ENCODE assay signal across 26 cellular contexts in genomic region chr11:409600-410471, GRCh38. TPM values are rescaled to one million over a fixed set of nuclear protein-coding genes. Genes with fewer than 3 reads are reported as not detected.
DNase-seq lines count a peak whose midpoint lies in the region; ATAC-seq and TF ChIP-seq lines count a peak whose summit lies in the region.
"Had no signal": no experiment of that assay in that cellular context is flagged by ENCODE, and none has a peak within 500 bp of the region (broad histone marks: within the 10 kb centered on the region; RNA-seq: fewer than 3 reads in every experiment).

No MANE protein-coding gene starts in this region.

- H3K36me3 Mint-ChIP-seq in activated naive CD8-positive, alpha-beta T cell treated with anti-CD3 and anti-CD28 coated beads, Interleukin-2, amount 10 ng/mL, durations not matched to agents 7 days and 5 days, result peaks cover 8% of the 10 kb centered on the region
- no peaks in the 10 kb centered on the region for H3K36me3 Mint-ChIP-seq in activated naive CD8-positive, alpha-beta T cell treated with anti-CD3 and anti-CD28 coated beads for 36 hours
- H3K36me3 Mint-ChIP-seq in T-helper 17 cell (ENCODE audit: low read depth) (peaks cover 6% of the 10 kb centered on the region), progenitor cell of endocrine pancreas (ENCODE audit: insufficient read depth) (peaks cover 2% of the 10 kb centered on the region)
- H3K36me3 Mint-ChIP-seq in activated T-cell treated with anti-CD3 and anti-CD28 coated beads, Interleukin-2, amount 50 U/mL, for 24 hours (ENCODE audit: low read depth), result no peaks in the 10 kb centered on the region
- H3K36me3 Mint-ChIP-seq: T-cell had no signal

- DNase-seq in activated naive CD8-positive, alpha-beta T cell treated with anti-CD3 and anti-CD28 coated beads, Interleukin-2, amount 10 ng/mL, durations not matched to agents 7 days and 5 days, result peak; percentile 33
- no peak for DNase-seq in activated naive CD8-positive, alpha-beta T cell treated with anti-CD3 and anti-CD28 coated beads for 36 hours
- no peak for DNase-seq in T-helper 17 cell
- peak; percentile 31 to 58 for DNase-seq in left lung
- no peak for DNase-seq in progenitor cell of endocrine pancreas (ENCODE audit: low spot score, unreplicated experiment)
- DNase-seq in NCI-H524 (lab: John Stamatoyannopoulos, UW), result no peak
- no peak for DNase-seq in activated T-cell treated with anti-CD3 and anti-CD28 coated beads, Interleukin-2, amount 50 U/mL, for 24 hours
- DNase-seq: activated T-cell treated with anti-CD3 and anti-CD28 coated beads, Interleukin-2, amount 50 U/mL, for 1 hour; effector CD4-positive, alpha-beta T cell; erythroblast; mammary epithelial cell; NCI-H146; NK-92 treated with Interleukin-12 subunit alpha and Interleukin-12 subunit beta, amount 100 ng/mL, for 24 hours; PC-9; SJCRH30; stimulated activated CD4-positive, alpha-beta T cell treated with anti-CD3 and anti-CD28 coated beads, Interleukin-2, amount 100 ng/mL, for 24 hours; substantia nigra; T-cell; upper lobe of right lung had no signal

- POLR2A ChIA-PET in activated naive CD8-positive, alpha-beta T cell treated with anti-CD3 and anti-CD28 coated beads, Interleukin-2, amount 10 ng/mL, durations not matched to agents 7 days and 5 days (lab: Charles Lee), result interaction anchor here (1.5 kb wide), 1 partner anchor 32 kb away, joined by 4 read pairs; the partner anchor contains the start of gene ANO9

- peaks cover 17% of the 10 kb centered on the region for H3K4me1 Mint-ChIP-seq in activated naive CD8-positive, alpha-beta T cell treated with anti-CD3 and anti-CD28 coated beads, Interleukin-2, amount 10 ng/mL, durations not matched to agents 7 days and 5 days
- H3K4me1 Mint-ChIP-seq in activated naive CD8-positive, alpha-beta T cell treated with anti-CD3 and anti-CD28 coated beads for 36 hours, result peaks cover 19% of the 10 kb centered on the region
- H3K4me1 Mint-ChIP-seq in T-helper 17 cell (peaks cover 19% of the 10 kb centered on the region), progenitor cell of endocrine pancreas (ENCODE audit: low read depth) (peaks cover 3% of the 10 kb centered on the region)
- peaks cover 27% of the 10 kb centered on the region for H3K4me1 Mint-ChIP-seq in activated T-cell treated with anti-CD3 and anti-CD28 coated beads, Interleukin-2, amount 50 U/mL, for 24 hours (ENCODE audit: low read depth)

- peaks cover 14 to 37% of the 10 kb centered on the region in 2 donors for H3K4me1 ChIP-seq in left lung
- H3K4me1 ChIP-seq: SJCRH30 had no signal

- ATAC-seq in activated naive CD8-positive, alpha-beta T cell treated with anti-CD3 and anti-CD28 coated beads, Interleukin-2, amount 10 ng/mL, durations not matched to agents 7 days and 5 days (ENCODE audit: low read depth), result no peak
- ATAC-seq in T-helper 17 cell (no peak), left lung (no peak), GM19324 (IDR thresholded peaks at IDR 0.05; ENCODE audit: low FRiP score, unreplicated experiment) (no peak)
- ATAC-seq: T-cell, upper lobe of right lung had no signal

- H3K27ac ChIP-seq in left lung, result no peak overlapping the region
- H3K27ac ChIP-seq: breast epithelium, KMS-11, neutrophil, PC-9, SJCRH30, upper lobe of right lung had no signal

- H3K9me3 ChIP-seq in T-helper 17 cell (ENCODE audit: control insufficient read depth, low read length, poor library complexity, severe bottlenecking), result no peaks in the 10 kb centered on the region
- no peaks in the 10 kb centered on the region for H3K9me3 ChIP-seq in left lung
- H3K9me3 ChIP-seq: breast epithelium, neutrophil, SJCRH30, upper lobe of right lung had no signal

- no peak for TF ChIP-seq CTCF in left lung (IDR thresholded peaks at IDR 0.05)
- peak; percentile 7 for TF ChIP-seq CTCF in progenitor cell of endocrine pancreas (IDR thresholded peaks at IDR 0.05; ENCODE audit: unreplicated experiment)

- no peaks in the 10 kb centered on the region for H3K27me3 Mint-ChIP-seq in activated naive CD8-positive, alpha-beta T cell treated with anti-CD3 and anti-CD28 coated beads, Interleukin-2, amount 10 ng/mL, durations not matched to agents 7 days and 5 days
- no peaks in the 10 kb centered on the region for H3K27me3 Mint-ChIP-seq in activated naive CD8-positive, alpha-beta T cell treated with anti-CD3 and anti-CD28 coated beads for 36 hours
- H3K27me3 Mint-ChIP-seq in T-helper 17 cell (no peaks in the 10 kb centered on the region), progenitor cell of endocrine pancreas (no peaks in the 10 kb centered on the region)
- no peaks in the 10 kb centered on the region for H3K27me3 Mint-ChIP-seq in activated T-cell treated with anti-CD3 and anti-CD28 coated beads, Interleukin-2, amount 50 U/mL, for 24 hours
- H3K27me3 Mint-ChIP-seq: T-cell had no signal

- no peak overlapping the region for H3K27ac Mint-ChIP-seq in activated naive CD8-positive, alpha-beta T cell treated with anti-CD3 and anti-CD28 coated beads, Interleukin-2, amount 10 ng/mL, durations not matched to agents 7 days and 5 days
- no peak overlapping the region for H3K27ac Mint-ChIP-seq in activated naive CD8-positive, alpha-beta T cell treated with anti-CD3 and anti-CD28 coated beads for 36 hours
- H3K27ac Mint-ChIP-seq in T-helper 17 cell (no peak overlapping the region), progenitor cell of endocrine pancreas (peak overlapping the region; percentile 52)
- no peak overlapping the region for H3K27ac Mint-ChIP-seq in activated T-cell treated with anti-CD3 and anti-CD28 coated beads, Interleukin-2, amount 50 U/mL, for 24 hours
- H3K27ac Mint-ChIP-seq: T-cell had no signal

- H3K4me3 ChIP-seq in left lung, result no peak overlapping the region
- H3K4me3 ChIP-seq: breast epithelium, PC-9, SJCRH30, smooth muscle cell, upper lobe of right lung had no signal

- intact Hi-C loops in left lung (cut with DNase I), result no loop called here

- no peaks in the 10 kb centered on the region for H3K9me3 Mint-ChIP-seq in activated naive CD8-positive, alpha-beta T cell treated with anti-CD3 and anti-CD28 coated beads, Interleukin-2, amount 10 ng/mL, durations not matched to agents 7 days and 5 days
- no peaks in the 10 kb centered on the region for H3K9me3 Mint-ChIP-seq in activated naive CD8-positive, alpha-beta T cell treated with anti-CD3 and anti-CD28 coated beads for 36 hours
- no peaks in the 10 kb centered on the region for H3K9me3 Mint-ChIP-seq in progenitor cell of endocrine pancreas (ENCODE audit: low read depth)
- H3K9me3 Mint-ChIP-seq in activated T-cell treated with anti-CD3 and anti-CD28 coated beads, Interleukin-2, amount 50 U/mL, for 24 hours, result no peaks in the 10 kb centered on the region
- H3K9me3 Mint-ChIP-seq: T-cell had no signal

- H3K36me3 ChIP-seq in left lung, result no peaks in the 10 kb centered on the region
- H3K36me3 ChIP-seq: breast epithelium, neutrophil, SJCRH30, upper lobe of right lung had no signal

- no peaks in the 10 kb centered on the region for H3K27me3 ChIP-seq in left lung
- H3K27me3 ChIP-seq: breast epithelium, neutrophil, SJCRH30, upper lobe of right lung had no signal

- no peak overlapping the region for H3K4me3 Mint-ChIP-seq in activated naive CD8-positive, alpha-beta T cell treated with anti-CD3 and anti-CD28 coated beads, Interleukin-2, amount 10 ng/mL, durations not matched to agents 7 days and 5 days
- H3K4me3 Mint-ChIP-seq in activated naive CD8-positive, alpha-beta T cell treated with anti-CD3 and anti-CD28 coated beads for 36 hours, result no peak overlapping the region
- peak overlapping the region; percentile 12 for H3K4me3 Mint-ChIP-seq in T-helper 17 cell
- no peak overlapping the region for H3K4me3 Mint-ChIP-seq in progenitor cell of endocrine pancreas (ENCODE audit: low read depth)
- no peak overlapping the region for H3K4me3 Mint-ChIP-seq in activated T-cell treated with anti-CD3 and anti-CD28 coated beads, Interleukin-2, amount 50 U/mL, for 24 hours

RNA-seq across cellular contexts. Expression of gene SIGIRR, which starts 5.0 kb away (rescaled TPM):
- total RNA-seq in activated naive CD8-positive, alpha-beta T cell treated with anti-CD3 and anti-CD28 coated beads, Interleukin-2, amount 10 ng/mL, durations not matched to agents 7 days and 5 days, result 100 to 1,000 TPM; 273 to 276 TPM
- total RNA-seq in activated naive CD8-positive, alpha-beta T cell treated with anti-CD3 and anti-CD28 coated beads for 36 hours, result 10 to 100 TPM; 26.4 to 27.2 TPM
- 100 to 1,000 TPM; 353 to 409 TPM for total RNA-seq in T-helper 17 cell
- total RNA-seq in left lung, result 10 to 100 TPM; 59.0 to 74.8 TPM
- 111 and 117 TPM in 2 replicates for total RNA-seq in progenitor cell of endocrine pancreas
- total RNA-seq: SJCRH30 had no signal

RNA-seq across cellular contexts. Expression of gene PKP3, which starts 15.8 kb away (rescaled TPM):
- total RNA-seq in activated naive CD8-positive, alpha-beta T cell treated with anti-CD3 and anti-CD28 coated beads, Interleukin-2, amount 10 ng/mL, durations not matched to agents 7 days and 5 days, result under 1 TPM; 0.30 to 0.45 TPM
- not detected for total RNA-seq in activated naive CD8-positive, alpha-beta T cell treated with anti-CD3 and anti-CD28 coated beads for 36 hours
- not detected for total RNA-seq in T-helper 17 cell
- 10 to 100 TPM; 43.3 to 48.6 TPM for total RNA-seq in left lung
- 55.9 and 56.9 TPM in 2 replicates for total RNA-seq in progenitor cell of endocrine pancreas
- total RNA-seq: SJCRH30 had no signal

RNA-seq across cellular contexts. Expression of gene ANO9, which starts 32.0 kb away (rescaled TPM):
- 100 to 1,000 TPM; 115 to 122 TPM for total RNA-seq in activated naive CD8-positive, alpha-beta T cell treated with anti-CD3 and anti-CD28 coated beads, Interleukin-2, amount 10 ng/mL, durations not matched to agents 7 days and 5 days
- total RNA-seq in activated naive CD8-positive, alpha-beta T cell treated with anti-CD3 and anti-CD28 coated beads for 36 hours, result 10 to 100 TPM; 22.2 to 22.9 TPM
- 100 to 1,000 TPM; 131 to 165 TPM for total RNA-seq in T-helper 17 cell
- 10 to 100 TPM; 20.2 to 28.0 TPM for total RNA-seq in left lung
- total RNA-seq in progenitor cell of endocrine pancreas, result 31.0 and 34.6 TPM in 2 replicates
- total RNA-seq: A172, fibroblast of villous mesenchyme had no signal

RNA-seq across cellular contexts. Expression of gene PTDSS2, which starts 40.2 kb away (rescaled TPM):
- 10 to 100 TPM; 27.6 to 27.8 TPM for total RNA-seq in activated naive CD8-positive, alpha-beta T cell treated with anti-CD3 and anti-CD28 coated beads, Interleukin-2, amount 10 ng/mL, durations not matched to agents 7 days and 5 days
- total RNA-seq in activated naive CD8-positive, alpha-beta T cell treated with anti-CD3 and anti-CD28 coated beads for 36 hours, result 10 to 100 TPM; 17.3 to 18.2 TPM
- 10 to 100 TPM; 21.8 to 24.5 TPM for total RNA-seq in T-helper 17 cell
- 10 to 100 TPM; 25.6 to 27.9 TPM for total RNA-seq in left lung
- 48.2 and 50.4 TPM in 2 replicates for total RNA-seq in progenitor cell of endocrine pancreas

RNA-seq across cellular contexts. Expression of gene B4GALNT4, which starts 40.5 kb away (rescaled TPM):
- 1 to 10 TPM; 1.1 TPM for total RNA-seq in activated naive CD8-positive, alpha-beta T cell treated with anti-CD3 and anti-CD28 coated beads, Interleukin-2, amount 10 ng/mL, durations not matched to agents 7 days and 5 days
- 1 to 10 TPM; 1.1 to 1.9 TPM for total RNA-seq in activated naive CD8-positive, alpha-beta T cell treated with anti-CD3 and anti-CD28 coated beads for 36 hours
- total RNA-seq in T-helper 17 cell (1 to 10 TPM; 6.0 to 8.6 TPM), left lung (1 to 10 TPM; 1.4 to 2.3 TPM), progenitor cell of endocrine pancreas (277 and 294 TPM in 2 replicates)

Comparison
In these comparisons a context has a peak if more than half of its experiments do, and no peak if none do; other contexts are left out.
1. DNase-seq: peak in activated naive CD8-positive, alpha-beta T cell treated with anti-CD3 and anti-CD28 coated beads, Interleukin-2, amount 10 ng/mL, durations not matched to agents 7 days and 5 days (single experiment) and left lung (2 of 2); none in activated naive CD8-positive, alpha-beta T cell treated with anti-CD3 and anti-CD28 coated beads for 36 hours (single experiment), T-helper 17 cell (0 of 3), progenitor cell of endocrine pancreas (single experiment), NCI-H524 (0 of 2) and activated T-cell treated with anti-CD3 and anti-CD28 coated beads, Interleukin-2, amount 50 U/mL, for 24 hours (single experiment).
2. RNA of gene PKP3, which starts 15.8 kb away (total RNA-seq): 55.9 to 56.9 TPM in progenitor cell of endocrine pancreas and 43.3 to 48.6 TPM in left lung; 0.30 to 0.45 TPM in activated naive CD8-positive, alpha-beta T cell treated with anti-CD3 and anti-CD28 coated beads, Interleukin-2, amount 10 ng/mL, durations not matched to agents 7 days and 5 days, not detected in T-helper 17 cell and not detected in activated naive CD8-positive, alpha-beta T cell treated with anti-CD3 and anti-CD28 coated beads for 36 hours; every median in the first group is over 10 times any median in the second.